1 cellular context compared by ENCODE assay signal in genomic region chr12:106754331-106754730, GRCh38.
TF ChIP-seq lines count a peak whose summit lies in the region.

No MANE protein-coding gene starts in this region.

TF ChIP-seq in WTC11, 78 proteins besides CTCF, POLR2A, EP300 and RAD21 (continued from another document):
- TF ChIP-seq GRHL2 (CRISPR knock-in tag; IDR thresholded peaks at IDR 0.05; ENCODE audit: insufficient replicate concordance, severe bottlenecking), result no peak
- no peak for TF ChIP-seq FOXP1 (CRISPR knock-in tag; IDR thresholded peaks at IDR 0.05; ENCODE audit: borderline replicate concordance)
- no peak for TF ChIP-seq SMAD4 (CRISPR knock-in tag; IDR thresholded peaks at IDR 0.05)
- no peak for TF ChIP-seq NFATC4 (CRISPR knock-in tag; IDR thresholded peaks at IDR 0.05)
- TF ChIP-seq CBFB (CRISPR knock-in tag; IDR thresholded peaks at IDR 0.05; ENCODE audit: low read depth), result no peak
- no peak for TF ChIP-seq KAT7 (CRISPR knock-in tag; IDR thresholded peaks at IDR 0.05; ENCODE audit: borderline replicate concordance)
- TF ChIP-seq ZNF219 (CRISPR knock-in tag; IDR thresholded peaks at IDR 0.05; ENCODE audit: borderline replicate concordance), result no peak
- no peak for TF ChIP-seq PRRX2 (CRISPR knock-in tag; IDR thresholded peaks at IDR 0.05)
- TF ChIP-seq NR3C1 (CRISPR knock-in tag; conservative IDR thresholded peaks at IDR 0.05; ENCODE audit: low read depth), result no peak
- no peak for TF ChIP-seq NR2C2 (CRISPR knock-in tag; IDR thresholded peaks at IDR 0.05)
- TF ChIP-seq JAZF1 (CRISPR knock-in tag; IDR thresholded peaks at IDR 0.05), result no peak
- no peak for TF ChIP-seq ZNF671 (CRISPR knock-in tag; IDR thresholded peaks at IDR 0.05)
